Comparison of ENCODE assay signal across 11 cellular contexts in genomic region chr15:77617507-77618285, GRCh38. TPM values are rescaled to one million over a fixed set of nuclear protein-coding genes. Genes with fewer than 3 reads are reported as not detected.
DNase-seq lines count a peak whose midpoint lies in the region; ATAC-seq and TF ChIP-seq lines count a peak whose summit lies in the region.
"Had no signal": no experiment of that assay in that cellular context is flagged by ENCODE, and none has a peak within 500 bp of the region (broad histone marks: within the 10 kb centered on the region; RNA-seq: fewer than 3 reads in every experiment).

No MANE protein-coding gene starts in this region.

- H3K27me3 ChIP-seq in PC-3 (ENCODE audit: low read length) = no peaks in the 10 kb centered on the region
- H3K27me3 ChIP-seq: pancreas had no signal

- no peak overlapping the region for H3K27ac ChIP-seq in PC-3 (ENCODE audit: low read length)
- H3K27ac ChIP-seq: pancreas, tibial artery had no signal

- H3K4me3 ChIP-seq in GM12875 (ENCODE audit: low read depth, low read length) (no peak overlapping the region), PC-3 (ENCODE audit: low read length) (no peak overlapping the region), fibroblast of villous mesenchyme (ENCODE audit: low read depth, low read length) (no peak overlapping the region)
- H3K4me3 ChIP-seq: pancreas, tibial artery had no signal

- in situ Hi-C loops in ACHN (cut with HindIII; ENCODE audit: low pct_ligation_motif_present, low pct_unique_long_range_greater_than_20kb, low sequenced_read_pairs) = no loop called here

- DNase-seq in ACHN (peak; percentile 58), PC-3 (peak; percentile 29), fibroblast of villous mesenchyme (ENCODE audit: low read depth) (no peak), T-helper 9 cell (no peak)
- DNase-seq in activated naive CD4-positive, alpha-beta T cell (lab: John Stamatoyannopoulos, UW) = no peak
- DNase-seq: T-helper 2 cell, tibial artery had no signal

- H3K9ac ChIP-seq in PC-3 (ENCODE audit: low read length) = no peak overlapping the region

- H2AFZ ChIP-seq in PC-3 (ENCODE audit: low read length) = no peak overlapping the region

- no peaks in the 10 kb centered on the region for H3K9me2 ChIP-seq in PC-3 (replicated peaks; ENCODE audit: low read length)

- no TSS peak for BruUV-seq in PC-3 (replicated peaks; lab: Mats Ljungman, UMichigan)

- ATAC-seq in PC-3 (no peak), GM18907 (IDR thresholded peaks at IDR 0.05; ENCODE audit: unreplicated experiment) (no peak), HG03039 (IDR thresholded peaks at IDR 0.05; ENCODE audit: unreplicated experiment) (no peak)

- H4K20me1 ChIP-seq in PC-3 (ENCODE audit: low read length) = no peaks in the 10 kb centered on the region

- CTCF ChIA-PET in PC-3 (lab: Charles Lee) = no interaction called here

- intact Hi-C loops in PC-3 (cut with micrococcal nuclease) = no loop called here

- H3K36me3 ChIP-seq in PC-3 (ENCODE audit: low read depth, low read length) = no peaks in the 10 kb centered on the region
- H3K36me3 ChIP-seq: pancreas had no signal

- no peaks in the 10 kb centered on the region for H3K79me2 ChIP-seq in PC-3 (ENCODE audit: low read length)

- no peak overlapping the region for H3K4me2 ChIP-seq in PC-3 (ENCODE audit: low read length)

- H3F3A ChIP-seq in PC-3 (ENCODE audit: low read length, unreplicated experiment) = no peaks in the 10 kb centered on the region

- H3K9me3 ChIP-seq in PC-3 (ENCODE audit: low read length) = no peaks in the 10 kb centered on the region
- H3K9me3 ChIP-seq: pancreas, tibial artery had no signal

- POLR2A ChIA-PET in PC-3 (lab: Charles Lee; ENCODE audit: unreplicated experiment) = no interaction called here

- TF ChIP-seq CTCF in GM12875 (IDR thresholded peaks at IDR 0.05; ENCODE audit: borderline replicate concordance, insufficient read depth, low read depth, low read length) (peak; percentile 41; the same call in 1 of the 2 replicates), PC-3 (conservative IDR thresholded peaks at IDR 0.05; ENCODE audit: low read depth, low read length) (peak; percentile 61), fibroblast of villous mesenchyme (IDR thresholded peaks at IDR 0.05; ENCODE audit: insufficient read depth, low read depth, low read length) (peak; percentile 38)

- H3K4me1 ChIP-seq in PC-3 (ENCODE audit: insufficient read depth, low read length) = no peaks in the 10 kb centered on the region
- H3K4me1 ChIP-seq: pancreas, tibial artery had no signal

RNA-seq across cellular contexts. Expression of gene LINGO1, which starts 15.0 kb away (rescaled TPM):
- total RNA-seq in PC-3 (2014; rRNA removed) (not detected in 2 replicates), fibroblast of villous mesenchyme (not detected in 2 replicates)

Comparison
In these comparisons a context has a peak if more than half of its experiments do, and no peak if none do; other contexts are left out.
1. DNase-seq: peak in ACHN (single experiment) and PC-3 (single experiment); none in fibroblast of villous mesenchyme (single experiment), T-helper 9 cell (single experiment) and activated naive CD4-positive, alpha-beta T cell (0 of 4).
2. Peak in every context shown above with its lines, with median percentiles within 50 percentile points of each other: CTCF ChIP-seq.